Comparison of ENCODE assay signal across 1 cellular context in the genomic region with DNA sequence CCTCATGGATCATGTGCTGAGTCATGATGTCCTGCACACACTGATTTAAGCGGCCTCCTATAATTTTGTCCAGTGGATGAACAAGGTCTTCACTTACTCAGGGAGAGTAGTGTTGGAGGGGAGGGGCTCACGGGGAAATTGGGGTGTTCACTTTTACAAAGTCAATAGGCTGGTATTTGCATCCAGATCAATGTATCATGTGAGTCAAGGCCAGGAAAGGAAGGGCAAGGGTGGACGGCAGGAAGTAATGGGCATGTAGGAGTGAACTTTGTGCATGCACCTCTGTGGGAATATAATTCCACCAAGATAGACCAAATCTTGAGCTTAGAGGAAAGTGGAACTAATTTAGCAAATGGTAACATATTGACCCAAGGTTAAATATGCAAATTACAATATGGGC.
TF ChIP-seq lines count a peak whose summit lies in the region.
"Not testable (repeated sequence)": the region's sequence is repeated elsewhere in the genome, so short reads cannot be mapped to it uniquely, and the experiment has no call there.

No MANE protein-coding gene starts in this region.

TF ChIP-seq in HepG2, 621 proteins besides CTCF, POLR2A, EP300 and RAD21:
- TF ChIP-seq PPARG (CRISPR knock-in tag; conservative IDR thresholded peaks at IDR 0.05) (0 out of 2 replicates have a peak, but pooled peaks have one; percentile 41), SOX5 (CRISPR knock-in tag; IDR thresholded peaks at IDR 0.05; ENCODE audit: borderline replicate concordance) (peak; percentile 14; the same call in 1 of the 2 replicates), FOXA3 (CRISPR knock-in tag; IDR thresholded peaks at IDR 0.05) (peak; percentile 53; the same call in 1 of the 2 replicates), GATAD2A (CRISPR knock-in tag; IDR thresholded peaks at IDR 0.05) (peak; percentile 49; the same call in 1 of the 2 replicates), ONECUT2 (CRISPR knock-in tag; IDR thresholded peaks at IDR 0.05) (0 out of 2 replicates have a peak, but pooled peaks have one; percentile 39), RARA (CRISPR knock-in tag; IDR thresholded peaks at IDR 0.05) (peak; percentile 71), RXRB (CRISPR knock-in tag; IDR thresholded peaks at IDR 0.05; ENCODE audit: borderline replicate concordance) (peak; percentile 77), SOX13 (CRISPR knock-in tag; conservative IDR thresholded peaks at IDR 0.05 in 1 of 2, IDR thresholded peaks at IDR 0.05 in 1 of 2) (0 out of 4 replicates have a peak, but pooled peaks of 1 of the 2 experiments have one; percentile 27), SALL1 (CRISPR knock-in tag; IDR thresholded peaks at IDR 0.05) (peak; percentile 41; the same call in 1 of the 2 replicates), TEAD3 (CRISPR knock-in tag; optimal IDR thresholded peaks at IDR 0.05; ENCODE audit: borderline replicate concordance) (peak; percentile 47), CREM (IDR thresholded peaks at IDR 0.05) (peak; percentile 13; the same call in 1 of the 2 replicates), ZNF629 (CRISPR knock-in tag; conservative IDR thresholded peaks at IDR 0.05) (peak; percentile 54), MED1 (CRISPR knock-in tag; IDR thresholded peaks at IDR 0.05) (peak; percentile 23; the same call in 1 of the 2 replicates), HOXA3 (CRISPR knock-in tag; IDR thresholded peaks at IDR 0.05) (0 out of 2 replicates have a peak, but pooled peaks have one; percentile 16), ETV5 (CRISPR knock-in tag; IDR thresholded peaks at IDR 0.05; ENCODE audit: borderline replicate concordance) (peak; percentile 72), HNF4A (CRISPR knock-in tag; IDR thresholded peaks at IDR 0.05) (peak; percentile 75), NCOA2 (CRISPR knock-in tag; IDR thresholded peaks at IDR 0.05) (peak; percentile 45; the same call in 1 of the 2 replicates), FOXA1 (CRISPR knock-in tag; IDR thresholded peaks at IDR 0.05) (peak; percentile 48; the same call in 1 of the 2 replicates)
- TF ChIP-seq, protein P1, sequence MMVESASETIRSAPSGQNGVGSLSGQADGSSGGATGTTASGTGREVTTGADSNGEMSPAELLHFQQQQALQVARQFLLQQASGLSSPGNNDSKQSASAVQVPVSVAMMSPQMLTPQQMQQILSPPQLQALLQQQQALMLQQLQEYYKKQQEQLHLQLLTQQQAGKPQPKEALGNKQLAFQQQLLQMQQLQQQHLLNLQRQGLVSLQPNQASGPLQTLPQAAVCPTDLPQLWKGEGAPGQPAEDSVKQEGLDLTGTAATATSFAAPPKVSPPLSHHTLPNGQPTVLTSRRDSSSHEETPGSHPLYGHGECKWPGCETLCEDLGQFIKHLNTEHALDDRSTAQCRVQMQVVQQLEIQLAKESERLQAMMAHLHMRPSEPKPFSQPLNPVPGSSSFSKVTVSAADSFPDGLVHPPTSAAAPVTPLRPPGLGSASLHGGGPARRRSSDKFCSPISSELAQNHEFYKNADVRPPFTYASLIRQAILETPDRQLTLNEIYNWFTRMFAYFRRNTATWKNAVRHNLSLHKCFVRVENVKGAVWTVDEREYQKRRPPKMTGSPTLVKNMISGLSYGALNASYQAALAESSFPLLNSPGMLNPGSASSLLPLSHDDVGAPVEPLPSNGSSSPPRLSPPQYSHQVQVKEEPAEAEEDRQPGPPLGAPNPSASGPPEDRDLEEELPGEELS (CRISPR knock-in tag; IDR thresholded peaks at IDR 0.05) = 0 out of 2 replicates have a peak, but pooled peaks have one; percentile 26
- TF ChIP-seq, protein P2, sequence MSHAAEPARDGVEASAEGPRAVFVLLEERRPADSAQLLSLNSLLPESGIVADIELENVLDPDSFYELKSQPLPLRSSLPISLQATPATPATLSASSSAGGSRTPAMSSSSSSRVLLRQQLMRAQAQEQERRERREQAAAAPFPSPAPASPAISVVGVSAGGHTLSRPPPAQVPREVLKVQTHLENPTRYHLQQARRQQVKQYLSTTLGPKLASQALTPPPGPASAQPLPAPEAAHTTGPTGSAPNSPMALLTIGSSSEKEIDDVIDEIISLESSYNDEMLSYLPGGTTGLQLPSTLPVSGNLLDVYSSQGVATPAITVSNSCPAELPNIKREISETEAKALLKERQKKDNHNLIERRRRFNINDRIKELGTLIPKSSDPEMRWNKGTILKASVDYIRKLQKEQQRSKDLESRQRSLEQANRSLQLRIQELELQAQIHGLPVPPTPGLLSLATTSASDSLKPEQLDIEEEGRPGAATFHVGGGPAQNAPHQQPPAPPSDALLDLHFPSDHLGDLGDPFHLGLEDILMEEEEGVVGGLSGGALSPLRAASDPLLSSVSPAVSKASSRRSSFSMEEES (CRISPR knock-in tag; IDR thresholded peaks at IDR 0.05) = 0 out of 2 replicates have a peak, but pooled peaks have one; percentile 16
- TF ChIP-seq, protein P3, sequence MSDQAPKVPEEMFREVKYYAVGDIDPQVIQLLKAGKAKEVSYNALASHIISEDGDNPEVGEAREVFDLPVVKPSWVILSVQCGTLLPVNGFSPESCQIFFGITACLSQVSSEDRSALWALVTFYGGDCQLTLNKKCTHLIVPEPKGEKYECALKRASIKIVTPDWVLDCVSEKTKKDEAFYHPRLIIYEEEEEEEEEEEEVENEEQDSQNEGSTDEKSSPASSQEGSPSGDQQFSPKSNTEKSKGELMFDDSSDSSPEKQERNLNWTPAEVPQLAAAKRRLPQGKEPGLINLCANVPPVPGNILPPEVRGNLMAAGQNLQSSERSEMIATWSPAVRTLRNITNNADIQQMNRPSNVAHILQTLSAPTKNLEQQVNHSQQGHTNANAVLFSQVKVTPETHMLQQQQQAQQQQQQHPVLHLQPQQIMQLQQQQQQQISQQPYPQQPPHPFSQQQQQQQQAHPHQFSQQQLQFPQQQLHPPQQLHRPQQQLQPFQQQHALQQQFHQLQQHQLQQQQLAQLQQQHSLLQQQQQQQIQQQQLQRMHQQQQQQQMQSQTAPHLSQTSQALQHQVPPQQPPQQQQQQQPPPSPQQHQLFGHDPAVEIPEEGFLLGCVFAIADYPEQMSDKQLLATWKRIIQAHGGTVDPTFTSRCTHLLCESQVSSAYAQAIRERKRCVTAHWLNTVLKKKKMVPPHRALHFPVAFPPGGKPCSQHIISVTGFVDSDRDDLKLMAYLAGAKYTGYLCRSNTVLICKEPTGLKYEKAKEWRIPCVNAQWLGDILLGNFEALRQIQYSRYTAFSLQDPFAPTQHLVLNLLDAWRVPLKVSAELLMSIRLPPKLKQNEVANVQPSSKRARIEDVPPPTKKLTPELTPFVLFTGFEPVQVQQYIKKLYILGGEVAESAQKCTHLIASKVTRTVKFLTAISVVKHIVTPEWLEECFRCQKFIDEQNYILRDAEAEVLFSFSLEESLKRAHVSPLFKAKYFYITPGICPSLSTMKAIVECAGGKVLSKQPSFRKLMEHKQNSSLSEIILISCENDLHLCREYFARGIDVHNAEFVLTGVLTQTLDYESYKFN (CRISPR knock-in tag; conservative IDR thresholded peaks at IDR 0.05) = peak; percentile 74
- not testable (repeated sequence) for TF ChIP-seq SOX13 (IDR thresholded peaks at IDR 0.05); CREM (CRISPR knock-in tag; IDR thresholded peaks at IDR 0.05); FOXA1 (IDR thresholded peaks at IDR 0.05)
- TF ChIP-seq, protein P4, sequence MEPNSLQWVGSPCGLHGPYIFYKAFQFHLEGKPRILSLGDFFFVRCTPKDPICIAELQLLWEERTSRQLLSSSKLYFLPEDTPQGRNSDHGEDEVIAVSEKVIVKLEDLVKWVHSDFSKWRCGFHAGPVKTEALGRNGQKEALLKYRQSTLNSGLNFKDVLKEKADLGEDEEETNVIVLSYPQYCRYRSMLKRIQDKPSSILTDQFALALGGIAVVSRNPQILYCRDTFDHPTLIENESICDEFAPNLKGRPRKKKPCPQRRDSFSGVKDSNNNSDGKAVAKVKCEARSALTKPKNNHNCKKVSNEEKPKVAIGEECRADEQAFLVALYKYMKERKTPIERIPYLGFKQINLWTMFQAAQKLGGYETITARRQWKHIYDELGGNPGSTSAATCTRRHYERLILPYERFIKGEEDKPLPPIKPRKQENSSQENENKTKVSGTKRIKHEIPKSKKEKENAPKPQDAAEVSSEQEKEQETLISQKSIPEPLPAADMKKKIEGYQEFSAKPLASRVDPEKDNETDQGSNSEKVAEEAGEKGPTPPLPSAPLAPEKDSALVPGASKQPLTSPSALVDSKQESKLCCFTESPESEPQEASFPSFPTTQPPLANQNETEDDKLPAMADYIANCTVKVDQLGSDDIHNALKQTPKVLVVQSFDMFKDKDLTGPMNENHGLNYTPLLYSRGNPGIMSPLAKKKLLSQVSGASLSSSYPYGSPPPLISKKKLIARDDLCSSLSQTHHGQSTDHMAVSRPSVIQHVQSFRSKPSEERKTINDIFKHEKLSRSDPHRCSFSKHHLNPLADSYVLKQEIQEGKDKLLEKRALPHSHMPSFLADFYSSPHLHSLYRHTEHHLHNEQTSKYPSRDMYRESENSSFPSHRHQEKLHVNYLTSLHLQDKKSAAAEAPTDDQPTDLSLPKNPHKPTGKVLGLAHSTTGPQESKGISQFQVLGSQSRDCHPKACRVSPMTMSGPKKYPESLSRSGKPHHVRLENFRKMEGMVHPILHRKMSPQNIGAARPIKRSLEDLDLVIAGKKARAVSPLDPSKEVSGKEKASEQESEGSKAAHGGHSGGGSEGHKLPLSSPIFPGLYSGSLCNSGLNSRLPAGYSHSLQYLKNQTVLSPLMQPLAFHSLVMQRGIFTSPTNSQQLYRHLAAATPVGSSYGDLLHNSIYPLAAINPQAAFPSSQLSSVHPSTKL (CRISPR knock-in tag; IDR thresholded peaks at IDR 0.05) = peak; percentile 67
TF ChIP-seq in HepG2: peak in this region for 22; not testable (repeated sequence) for 599.
